ENCODE assay signal across 8 cellular contexts in genomic region chr3:120449701-120450216, GRCh38. TPM values are rescaled to one million over a fixed set of nuclear protein-coding genes. Genes with fewer than 3 reads are reported as not detected.
DNase-seq lines count a peak whose midpoint lies in the region; TF ChIP-seq lines count a peak whose summit lies in the region.

No MANE protein-coding gene starts in this region.

- intact Hi-C loops in A673 (cut with micrococcal nuclease; ENCODE audit: unreplicated experiment): no loop called here

- CTCF ChIA-PET in A673 (lab: Charles Lee): interaction anchor here (0.6 kb wide), 1 partner anchor 62 kb away, joined by 4 read pairs; no protein-coding TSS in a partner anchor

- H3K9me3 Mint-ChIP-seq in IgD-negative memory B cell: peaks cover 2 to 7% (median 5%) of the 10 kb centered on the region in 3 donors

- H3K9me3 ChIP-seq in A673 (ENCODE audit: low read depth, low read length, poor library complexity, severe bottlenecking) (no peaks in the 10 kb centered on the region), mesodermal cell (ENCODE audit: control insufficient read depth, low read length) (no peaks in the 10 kb centered on the region)

- H3K4me3 Mint-ChIP-seq in IgD-negative memory B cell: peak overlapping the region; percentile 20 to 93 (median 83)

- H3K27ac ChIP-seq in A673 (ENCODE audit: low read depth, low read length, poor library complexity, severe bottlenecking) (peak overlapping the region; percentile 53), mesodermal cell (ENCODE audit: low read depth, low read length, severe bottlenecking) (peak overlapping the region; percentile 69)

- no peak overlapping the region for H3K27ac Mint-ChIP-seq in IgD-negative memory B cell

- WGBS in mesodermal cell (ENCODE audit: insufficient coverage in 2 of 2), 2 experiments: 0 to 2% methylated on average over 5 to 7 of the region's 10 CpGs

- POLR2A ChIA-PET in A673 (lab: Charles Lee; ENCODE audit: low non-redundant PET): no interaction called here

- DNase-seq in A673 (ENCODE audit: low spot score) (peak; percentile 70), dermis blood vessel endothelial cell (peak; percentile 48), CD1c-positive myeloid dendritic cell (ENCODE audit: extremely low spot score) (no peak), NCI-H146 treated with DMSO at 0.1 percent for 48 hours (lab: John Stamatoyannopoulos, UW; ENCODE audit: unreplicated experiment) (no peak), SHP77 treated with DMSO at 0.1 percent for 48 hours (lab: John Stamatoyannopoulos, UW) (no peak), retina (no peak)

- H3K4me3 ChIP-seq in A673 (ENCODE audit: low read depth, low read length, poor library complexity, severe bottlenecking) (peak overlapping the region; percentile 81), mesodermal cell (ENCODE audit: extremely low read depth, insufficient read depth, low read length, poor library complexity, severe bottlenecking) (peak overlapping the region; percentile 84)

- H3K36me3 ChIP-seq in A673 (ENCODE audit: insufficient read depth, low read length, poor library complexity, severe bottlenecking) (no peaks in the 10 kb centered on the region), mesodermal cell (ENCODE audit: control insufficient read depth, insufficient read depth, low read length) (peaks cover 35% of the 10 kb centered on the region)

- H3K4me1 Mint-ChIP-seq in IgD-negative memory B cell: peaks cover 4 to 14% (median 8%) of the 10 kb centered on the region in 3 donors

- TSS peak; percentile 63 for BruUV-seq in A673 (replicated peaks; lab: Mats Ljungman, UMichigan)

- H3K27me3 ChIP-seq in A673 (replicated peaks; ENCODE audit: insufficient read depth, low read depth, low read length, poor library complexity): no peaks in the 10 kb centered on the region

- H3K4me1 ChIP-seq in A673 (ENCODE audit: insufficient read depth, low read length, poor library complexity, severe bottlenecking) (peaks cover 18% of the 10 kb centered on the region), mesodermal cell (ENCODE audit: control insufficient read depth, insufficient read depth, low read length, poor library complexity, severe bottlenecking) (peaks cover 29% of the 10 kb centered on the region)

- H3K36me3 Mint-ChIP-seq in IgD-negative memory B cell: peaks cover 6% of the 10 kb centered on the region

- peaks cover 29% of the 10 kb centered on the region for H3K27me3 Mint-ChIP-seq in IgD-negative memory B cell

- TF ChIP-seq CTCF in A673 (conservative IDR thresholded peaks at IDR 0.05; ENCODE audit: low read depth, low read length): no peak

RNA-seq across cellular contexts. Expression of gene FSTL1, which starts 1.0 kb away (rescaled TPM):
- total RNA-seq in A673 (2021) (89.1 and 122 TPM in 2 replicates), dermis blood vessel endothelial cell (524 and 719 TPM in 2 replicates)
- polyA plus RNA-seq in IgD-negative memory B cell: not detected
- polyA plus RNA-seq in mesodermal cell (2013, experiment 1 of 2): 649 TPM
- polyA plus RNA-seq in mesodermal cell (2013, experiment 2 of 2): 512 TPM

Comparison
In these comparisons a context has a peak if more than half of its experiments do, and no peak if none do; other contexts are left out.
1. DNase-seq: peak in A673 (single experiment) and dermis blood vessel endothelial cell (single experiment); none in CD1c-positive myeloid dendritic cell (single experiment), NCI-H146 treated with DMSO at 0.1 percent for 48 hours (single experiment), SHP77 treated with DMSO at 0.1 percent for 48 hours (single experiment) and retina (single experiment).